Comparison of ENCODE assay signal across 1 cellular context in genomic region chr3:4720316-4721075, GRCh38.
TF ChIP-seq lines count a peak whose summit lies in the region.

No MANE protein-coding gene starts in this region.

TF ChIP-seq in HepG2, 621 proteins besides CTCF, POLR2A, EP300 and RAD21 (continued from another document and continues in another):
- TF ChIP-seq ARID4A (CRISPR knock-in tag; IDR thresholded peaks at IDR 0.05; ENCODE audit: borderline replicate concordance): peak; percentile 52; the same call in 1 of the 2 replicates
- peak; percentile 51 for TF ChIP-seq SKI (IDR thresholded peaks at IDR 0.05; ENCODE audit: partially characterized antibody)
- no peak for TF ChIP-seq ZNF484 (CRISPR knock-in tag; IDR thresholded peaks at IDR 0.05; ENCODE audit: borderline replicate concordance, low read depth)
- peak; percentile 57; the same call in 1 of the 2 replicates for TF ChIP-seq TBX2 (CRISPR knock-in tag; IDR thresholded peaks at IDR 0.05; ENCODE audit: borderline replicate concordance)
- TF ChIP-seq ZBTB3 (CRISPR knock-in tag; IDR thresholded peaks at IDR 0.05; ENCODE audit: borderline replicate concordance, low read depth): peak; percentile 99
- 0 out of 2 replicates have a peak, but pooled peaks have one; percentile 42 for TF ChIP-seq CCDC6 (CRISPR knock-in tag; IDR thresholded peaks at IDR 0.05)
- peak; percentile 85; the same call in 1 of the 2 replicates for TF ChIP-seq TEF (CRISPR knock-in tag; IDR thresholded peaks at IDR 0.05)
- TF ChIP-seq ZC3H4 (CRISPR knock-in tag; IDR thresholded peaks at IDR 0.05; ENCODE audit: borderline replicate concordance): no peak
- TF ChIP-seq HDAC1 (CRISPR knock-in tag; IDR thresholded peaks at IDR 0.05): peak; percentile 55; the same call in 1 of the 2 replicates
- 0 out of 2 replicates have a peak, but pooled peaks have one; percentile 47 for TF ChIP-seq TARDBP (CRISPR knock-in tag; IDR thresholded peaks at IDR 0.05)
- no peak for TF ChIP-seq DZIP1 (CRISPR knock-in tag; IDR thresholded peaks at IDR 0.05)
- peak; percentile 77 for TF ChIP-seq SALL1 (CRISPR knock-in tag; IDR thresholded peaks at IDR 0.05)
- peak; percentile 48; the same call in 1 of the 2 replicates for TF ChIP-seq PRDM10 (CRISPR knock-in tag; IDR thresholded peaks at IDR 0.05; ENCODE audit: low read depth)
- TF ChIP-seq ETS1 (CRISPR knock-in tag; IDR thresholded peaks at IDR 0.05): no peak
- TF ChIP-seq NFATC3 (CRISPR knock-in tag; IDR thresholded peaks at IDR 0.05): no peak
- no peak for TF ChIP-seq MEIS1 (CRISPR knock-in tag; IDR thresholded peaks at IDR 0.05; ENCODE audit: borderline replicate concordance)
- TF ChIP-seq TFE3 (CRISPR knock-in tag; IDR thresholded peaks at IDR 0.05): peak; percentile 69; the same call in 1 of the 2 replicates
- peak; percentile 48; the same call in 1 of the 2 replicates for TF ChIP-seq ZNF788 (CRISPR knock-in tag; IDR thresholded peaks at IDR 0.05; ENCODE audit: borderline replicate concordance)
- TF ChIP-seq XRCC5 (optimal IDR thresholded peaks at IDR 0.05; ENCODE audit: low read length): peak; percentile 19
- no peak for TF ChIP-seq ZFP36L2 (CRISPR knock-in tag; IDR thresholded peaks at IDR 0.05)
- peak; percentile 81 for TF ChIP-seq NCOA2 (CRISPR knock-in tag; IDR thresholded peaks at IDR 0.05)
- TF ChIP-seq FOXP1 (IDR thresholded peaks at IDR 0.05): no peak
- peak; percentile 70 for TF ChIP-seq FOXP1 (CRISPR knock-in tag; IDR thresholded peaks at IDR 0.05)
- 0 out of 2 replicates have a peak, but pooled peaks have one; percentile 32 for TF ChIP-seq ATF2 (CRISPR knock-in tag; IDR thresholded peaks at IDR 0.05)
- peak; percentile 71; the same call in 1 of the 2 replicates for TF ChIP-seq SPEN (CRISPR knock-in tag; IDR thresholded peaks at IDR 0.05; ENCODE audit: low read depth)
- TF ChIP-seq ZNF292 (CRISPR knock-in tag; IDR thresholded peaks at IDR 0.05; ENCODE audit: borderline replicate concordance, low read depth): peak; percentile 19; the same call in 1 of the 2 replicates
- TF ChIP-seq HMGXB4 (CRISPR knock-in tag; IDR thresholded peaks at IDR 0.05; ENCODE audit: borderline replicate concordance in 1 of 2, low read depth in 1 of 2): peak; percentile 42 to 75; a peak in 1 of 4 replicates
- TF ChIP-seq ARNTL (CRISPR knock-in tag; IDR thresholded peaks at IDR 0.05): peak; percentile 65
- 0 out of 2 replicates have a peak, but pooled peaks have one; percentile 32 for TF ChIP-seq THRA (CRISPR knock-in tag; IDR thresholded peaks at IDR 0.05; ENCODE audit: borderline replicate concordance)
- 0 out of 2 replicates have a peak, but pooled peaks have one; percentile 33 for TF ChIP-seq MYPOP (CRISPR knock-in tag; IDR thresholded peaks at IDR 0.05)
- peak; percentile 81 for TF ChIP-seq HOMEZ (CRISPR knock-in tag; IDR thresholded peaks at IDR 0.05; ENCODE audit: low read depth)
- peak; percentile 54; the same call in 1 of the 2 replicates for TF ChIP-seq ZNF605 (CRISPR knock-in tag; IDR thresholded peaks at IDR 0.05)
